In the genomic region with DNA sequence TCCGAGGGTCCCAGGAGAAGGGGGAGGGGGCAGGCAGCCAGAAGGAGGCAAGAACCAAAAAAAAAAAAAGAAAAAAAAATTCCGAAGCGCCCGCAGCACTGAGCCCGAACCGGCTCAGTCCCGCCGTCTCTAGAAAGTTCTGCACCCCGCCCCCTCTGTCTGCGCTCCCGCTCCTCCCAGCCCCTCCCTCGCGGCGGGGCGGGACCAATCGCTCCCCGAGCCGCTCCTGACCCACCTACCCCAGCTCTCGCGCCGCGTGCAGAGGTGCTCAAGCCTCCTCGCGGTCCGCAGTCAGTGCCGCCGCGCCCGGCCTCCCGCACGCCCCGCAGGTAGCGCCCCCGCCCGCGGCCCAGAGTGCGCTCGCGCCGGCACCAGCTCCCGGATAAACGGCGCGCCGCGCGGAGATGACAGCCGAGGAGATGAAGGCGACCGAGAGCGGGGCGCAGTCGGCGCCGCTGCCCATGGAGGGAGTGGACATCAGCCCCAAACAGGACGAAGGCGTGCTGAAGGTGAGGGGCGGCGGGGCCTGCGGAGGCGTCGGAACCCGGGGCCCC, we compare ENCODE assay signal across 8 cellular contexts.
DNase-seq lines count a peak whose midpoint lies in the region; ATAC-seq and TF ChIP-seq lines count a peak whose summit lies in the region.

A gene with protein sequence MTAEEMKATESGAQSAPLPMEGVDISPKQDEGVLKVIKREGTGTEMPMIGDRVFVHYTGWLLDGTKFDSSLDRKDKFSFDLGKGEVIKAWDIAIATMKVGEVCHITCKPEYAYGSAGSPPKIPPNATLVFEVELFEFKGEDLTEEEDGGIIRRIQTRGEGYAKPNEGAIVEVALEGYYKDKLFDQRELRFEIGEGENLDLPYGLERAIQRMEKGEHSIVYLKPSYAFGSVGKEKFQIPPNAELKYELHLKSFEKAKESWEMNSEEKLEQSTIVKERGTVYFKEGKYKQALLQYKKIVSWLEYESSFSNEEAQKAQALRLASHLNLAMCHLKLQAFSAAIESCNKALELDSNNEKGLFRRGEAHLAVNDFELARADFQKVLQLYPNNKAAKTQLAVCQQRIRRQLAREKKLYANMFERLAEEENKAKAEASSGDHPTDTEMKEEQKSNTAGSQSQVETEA (plus strand): TSS at position 235 of the 554 bp plus-strand sequence. CDS start 170 bp downstream, at position 405.

- peaks cover 21% of the 10 kb centered on the region for H4K20me1 ChIP-seq in KMS-11 (ENCODE audit: insufficient read depth)

- H3K27me3 Mint-ChIP-seq in nephron (ENCODE audit: low read depth): no peaks in the 10 kb centered on the region
- no peaks in the 10 kb centered on the region for H3K27me3 Mint-ChIP-seq in stimulated activated naive CD8-positive, alpha-beta T cell treated with anti-CD3 and anti-CD28 coated beads, Interleukin-15, Interleukin-2, amounts not matched to agents 100 ng/mL and 50 ng/mL, for 24 hours

- peak within 1 kb of the TSS; percentile 54 for H2AFZ ChIP-seq in KMS-11 (ENCODE audit: low read depth)

- H3K4me2 ChIP-seq in KMS-11: peak within 1 kb of the TSS; percentile 96

- peak within 1 kb of the TSS; percentile 59; the same call in 1 of the 2 replicates for H3K9ac ChIP-seq in KMS-11

- H3K27ac ChIP-seq in KMS-11: no peak within 1 kb of the TSS; the same call in 1 of the 2 replicates

- ATAC-seq in GM21786 (IDR thresholded peaks at IDR 0.05; ENCODE audit: unreplicated experiment): peak; percentile 62

- DNase-seq in EH (ENCODE audit: low read depth) (peak; percentile 82), RKO (ENCODE audit: low spot score) (peak; percentile 80), fibroblast of peridontal ligament (ENCODE audit: extremely low read depth) (peak; percentile 64)
- peak; percentile 89 for DNase-seq in activated T-helper 9 cell treated with anti-CD3 and anti-CD28 coated beads, Interleukin-2, amount 50 U/mL, for 16 hours (ENCODE audit: low read depth)

- no peaks in the 10 kb centered on the region for H3K9me3 Mint-ChIP-seq in nephron
- H3K9me3 Mint-ChIP-seq in stimulated activated naive CD8-positive, alpha-beta T cell treated with anti-CD3 and anti-CD28 coated beads, Interleukin-15, Interleukin-2, amounts not matched to agents 100 ng/mL and 50 ng/mL, for 24 hours: no peaks in the 10 kb centered on the region

- peaks cover 11% of the 10 kb centered on the region; the same call in 1 of the 2 replicates for H3K36me3 ChIP-seq in KMS-11 (ENCODE audit: insufficient read depth)

- peaks cover 30% of the 10 kb centered on the region for H3K79me2 ChIP-seq in KMS-11 (ENCODE audit: insufficient read depth, low read depth)

- H3K27me3 ChIP-seq in KMS-11 (ENCODE audit: insufficient read depth, low read depth): no peaks in the 10 kb centered on the region

- H3K4me1 ChIP-seq in KMS-11 (ENCODE audit: low read depth, poor library complexity, severe bottlenecking): peaks cover 13% of the 10 kb centered on the region

- H3K4me1 Mint-ChIP-seq in nephron: peaks cover 13% of the 10 kb centered on the region
- peaks cover 28% of the 10 kb centered on the region for H3K4me1 Mint-ChIP-seq in stimulated activated naive CD8-positive, alpha-beta T cell treated with anti-CD3 and anti-CD28 coated beads, Interleukin-15, Interleukin-2, amounts not matched to agents 100 ng/mL and 50 ng/mL, for 24 hours (ENCODE audit: low read depth)

- TF ChIP-seq CTCF in KMS-11 (conservative IDR thresholded peaks at IDR 0.05; ENCODE audit: low read depth, low read length) (no peak), nephron (IDR thresholded peaks at IDR 0.05; ENCODE audit: unreplicated experiment in 3 of 3) (no peak)

- H3K4me3 ChIP-seq in KMS-11 (IDR thresholded peaks at IDR 0.05; ENCODE audit: insufficient read depth, low read depth, low read length): no peak within 1 kb of the TSS

- H3K4me3 Mint-ChIP-seq in nephron: peak within 1 kb of the TSS; percentile 94 to 99 (median 99)
- peak within 1 kb of the TSS; percentile 96 for H3K4me3 Mint-ChIP-seq in stimulated activated naive CD8-positive, alpha-beta T cell treated with anti-CD3 and anti-CD28 coated beads, Interleukin-15, Interleukin-2, amounts not matched to agents 100 ng/mL and 50 ng/mL, for 24 hours

- peak within 1 kb of the TSS in 2 of 3 experiments; percentile 56 to 75 for H3K27ac Mint-ChIP-seq in nephron
- peak within 1 kb of the TSS; percentile 68 for H3K27ac Mint-ChIP-seq in stimulated activated naive CD8-positive, alpha-beta T cell treated with anti-CD3 and anti-CD28 coated beads, Interleukin-15, Interleukin-2, amounts not matched to agents 100 ng/mL and 50 ng/mL, for 24 hours

- H3K36me3 Mint-ChIP-seq in nephron (ENCODE audit: low read depth): peaks cover 28% of the 10 kb centered on the region
- peaks cover 38% of the 10 kb centered on the region for H3K36me3 Mint-ChIP-seq in stimulated activated naive CD8-positive, alpha-beta T cell treated with anti-CD3 and anti-CD28 coated beads, Interleukin-15, Interleukin-2, amounts not matched to agents 100 ng/mL and 50 ng/mL, for 24 hours (ENCODE audit: low read depth)
